Comparison of ENCODE assay signal across 2 cellular contexts in the genomic region with DNA sequence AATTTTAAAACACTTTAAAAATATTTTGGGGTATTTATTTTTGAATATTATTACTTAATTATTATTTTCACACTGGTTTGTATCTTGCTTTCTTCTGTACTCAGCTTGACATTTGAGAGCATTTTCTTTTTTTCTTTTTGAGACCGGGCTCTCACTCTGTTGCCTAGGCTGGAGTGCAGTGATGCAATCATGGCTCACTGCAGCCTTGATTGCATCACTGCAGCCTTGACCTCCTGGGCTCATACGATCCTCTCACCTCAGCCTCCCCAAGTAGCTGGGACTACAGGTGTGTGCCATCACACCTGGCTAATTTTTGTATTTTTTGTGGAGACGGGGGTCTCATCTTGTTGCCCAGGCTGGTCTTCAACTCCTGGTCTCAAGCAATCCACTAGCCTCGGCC.
TF ChIP-seq lines count a peak whose summit lies in the region.

No MANE protein-coding gene starts in this region.

TF ChIP-seq in HCT116, 20 proteins besides CTCF, POLR2A, EP300 and RAD21 (continued from another document):
- no peak for TF ChIP-seq CBX3 (IDR thresholded peaks at IDR 0.05; ENCODE audit: low read depth)
- TF ChIP-seq SRF (IDR thresholded peaks at IDR 0.05; ENCODE audit: low read depth), result no peak

TF ChIP-seq in K562, 482 proteins besides CTCF, POLR2A, EP300 and RAD21 (continued from another document):
- TF ChIP-seq, protein P1, sequence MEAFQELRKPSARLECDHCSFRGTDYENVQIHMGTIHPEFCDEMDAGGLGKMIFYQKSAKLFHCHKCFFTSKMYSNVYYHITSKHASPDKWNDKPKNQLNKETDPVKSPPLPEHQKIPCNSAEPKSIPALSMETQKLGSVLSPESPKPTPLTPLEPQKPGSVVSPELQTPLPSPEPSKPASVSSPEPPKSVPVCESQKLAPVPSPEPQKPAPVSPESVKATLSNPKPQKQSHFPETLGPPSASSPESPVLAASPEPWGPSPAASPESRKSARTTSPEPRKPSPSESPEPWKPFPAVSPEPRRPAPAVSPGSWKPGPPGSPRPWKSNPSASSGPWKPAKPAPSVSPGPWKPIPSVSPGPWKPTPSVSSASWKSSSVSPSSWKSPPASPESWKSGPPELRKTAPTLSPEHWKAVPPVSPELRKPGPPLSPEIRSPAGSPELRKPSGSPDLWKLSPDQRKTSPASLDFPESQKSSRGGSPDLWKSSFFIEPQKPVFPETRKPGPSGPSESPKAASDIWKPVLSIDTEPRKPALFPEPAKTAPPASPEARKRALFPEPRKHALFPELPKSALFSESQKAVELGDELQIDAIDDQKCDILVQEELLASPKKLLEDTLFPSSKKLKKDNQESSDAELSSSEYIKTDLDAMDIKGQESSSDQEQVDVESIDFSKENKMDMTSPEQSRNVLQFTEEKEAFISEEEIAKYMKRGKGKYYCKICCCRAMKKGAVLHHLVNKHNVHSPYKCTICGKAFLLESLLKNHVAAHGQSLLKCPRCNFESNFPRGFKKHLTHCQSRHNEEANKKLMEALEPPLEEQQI (IDR thresholded peaks at IDR 0.05), result no peak
- TF ChIP-seq FOSL1 (tag; conservative IDR thresholded peaks at IDR 0.05), result no peak
- TF ChIP-seq CEBPG (CRISPR knock-in tag; IDR thresholded peaks at IDR 0.05), result peak; percentile 34; the same call in 1 of the 2 replicates
- peak; percentile 83 to 86 for TF ChIP-seq CEBPG (tag; conservative IDR thresholded peaks at IDR 0.05 in 1 of 2, IDR thresholded peaks at IDR 0.05 in 1 of 2)
- TF ChIP-seq CEBPB (tag; IDR thresholded peaks at IDR 0.05), result peak; percentile 83
- no peak for TF ChIP-seq RBM34 (IDR thresholded peaks at IDR 0.05; ENCODE audit: borderline replicate concordance, insufficient read depth, low read length)
- no peak for TF ChIP-seq OTX1 (CRISPR knock-in tag; IDR thresholded peaks at IDR 0.05)
- peak; percentile 40 to 63; a peak in 2 of 4 replicates for TF ChIP-seq TRIM24 (IDR thresholded peaks at IDR 0.05)
- no peak for TF ChIP-seq ZNF584 (CRISPR knock-in tag; IDR thresholded peaks at IDR 0.05; ENCODE audit: low read depth)
- TF ChIP-seq, protein P2, sequence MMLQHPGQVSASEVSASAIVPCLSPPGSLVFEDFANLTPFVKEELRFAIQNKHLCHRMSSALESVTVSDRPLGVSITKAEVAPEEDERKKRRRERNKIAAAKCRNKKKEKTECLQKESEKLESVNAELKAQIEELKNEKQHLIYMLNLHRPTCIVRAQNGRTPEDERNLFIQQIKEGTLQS (IDR thresholded peaks at IDR 0.05), result peak; percentile 91
- TF ChIP-seq, protein P2 (CRISPR knock-in tag; conservative IDR thresholded peaks at IDR 0.05), result no peak
- no peak for TF ChIP-seq MBD2 (IDR thresholded peaks at IDR 0.05; ENCODE audit: borderline replicate concordance, low read depth)
- no peak for TF ChIP-seq ZFX (CRISPR knock-in tag; IDR thresholded peaks at IDR 0.05)
- no peak for TF ChIP-seq POLR2B (IDR thresholded peaks at IDR 0.05; ENCODE audit: low read depth, partially characterized antibody)
- TF ChIP-seq, protein P3, sequence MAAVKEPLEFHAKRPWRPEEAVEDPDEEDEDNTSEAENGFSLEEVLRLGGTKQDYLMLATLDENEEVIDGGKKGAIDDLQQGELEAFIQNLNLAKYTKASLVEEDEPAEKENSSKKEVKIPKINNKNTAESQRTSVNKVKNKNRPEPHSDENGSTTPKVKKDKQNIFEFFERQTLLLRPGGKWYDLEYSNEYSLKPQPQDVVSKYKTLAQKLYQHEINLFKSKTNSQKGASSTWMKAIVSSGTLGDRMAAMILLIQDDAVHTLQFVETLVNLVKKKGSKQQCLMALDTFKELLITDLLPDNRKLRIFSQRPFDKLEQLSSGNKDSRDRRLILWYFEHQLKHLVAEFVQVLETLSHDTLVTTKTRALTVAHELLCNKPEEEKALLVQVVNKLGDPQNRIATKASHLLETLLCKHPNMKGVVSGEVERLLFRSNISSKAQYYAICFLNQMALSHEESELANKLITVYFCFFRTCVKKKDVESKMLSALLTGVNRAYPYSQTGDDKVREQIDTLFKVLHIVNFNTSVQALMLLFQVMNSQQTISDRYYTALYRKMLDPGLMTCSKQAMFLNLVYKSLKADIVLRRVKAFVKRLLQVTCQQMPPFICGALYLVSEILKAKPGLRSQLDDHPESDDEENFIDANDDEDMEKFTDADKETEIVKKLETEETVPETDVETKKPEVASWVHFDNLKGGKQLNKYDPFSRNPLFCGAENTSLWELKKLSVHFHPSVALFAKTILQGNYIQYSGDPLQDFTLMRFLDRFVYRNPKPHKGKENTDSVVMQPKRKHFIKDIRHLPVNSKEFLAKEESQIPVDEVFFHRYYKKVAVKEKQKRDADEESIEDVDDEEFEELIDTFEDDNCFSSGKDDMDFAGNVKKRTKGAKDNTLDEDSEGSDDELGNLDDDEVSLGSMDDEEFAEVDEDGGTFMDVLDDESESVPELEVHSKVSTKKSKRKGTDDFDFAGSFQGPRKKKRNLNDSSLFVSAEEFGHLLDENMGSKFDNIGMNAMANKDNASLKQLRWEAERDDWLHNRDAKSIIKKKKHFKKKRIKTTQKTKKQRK (IDR thresholded peaks at IDR 0.05; ENCODE audit: borderline replicate concordance, low read depth, low read length), result no peak
- TF ChIP-seq, protein P4, sequence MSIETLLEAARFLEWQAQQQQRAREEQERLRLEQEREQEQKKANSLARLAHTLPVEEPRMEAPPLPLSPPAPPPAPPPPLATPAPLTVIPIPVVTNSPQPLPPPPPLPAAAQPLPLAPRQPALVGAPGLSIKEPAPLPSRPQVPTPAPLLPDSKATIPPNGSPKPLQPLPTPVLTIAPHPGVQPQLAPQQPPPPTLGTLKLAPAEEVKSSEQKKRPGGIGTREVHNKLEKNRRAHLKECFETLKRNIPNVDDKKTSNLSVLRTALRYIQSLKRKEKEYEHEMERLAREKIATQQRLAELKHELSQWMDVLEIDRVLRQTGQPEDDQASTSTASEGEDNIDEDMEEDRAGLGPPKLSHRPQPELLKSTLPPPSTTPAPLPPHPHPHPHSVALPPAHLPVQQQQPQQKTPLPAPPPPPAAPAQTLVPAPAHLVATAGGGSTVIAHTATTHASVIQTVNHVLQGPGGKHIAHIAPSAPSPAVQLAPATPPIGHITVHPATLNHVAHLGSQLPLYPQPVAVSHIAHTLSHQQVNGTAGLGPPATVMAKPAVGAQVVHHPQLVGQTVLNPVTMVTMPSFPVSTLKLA (conservative IDR thresholded peaks at IDR 0.05), result no peak
- no peak for TF ChIP-seq XRCC3 (IDR thresholded peaks at IDR 0.05)
- no peak for TF ChIP-seq PCBP1 (IDR thresholded peaks at IDR 0.05; ENCODE audit: low read depth, low read length, poor library complexity, severe bottlenecking)
- TF ChIP-seq, protein P5, sequence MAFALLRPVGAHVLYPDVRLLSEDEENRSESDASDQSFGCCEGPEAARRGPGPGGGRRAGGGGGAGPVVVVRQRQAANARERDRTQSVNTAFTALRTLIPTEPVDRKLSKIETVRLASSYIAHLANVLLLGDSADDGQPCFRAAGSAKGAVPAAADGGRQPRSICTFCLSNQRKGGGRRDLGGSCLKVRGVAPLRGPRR (CRISPR knock-in tag; IDR thresholded peaks at IDR 0.05), result no peak
